ENCODE assay signal across 16 cellular contexts in genomic region chr22:21450320-21450831, GRCh38. TPM values are rescaled to one million over a fixed set of nuclear protein-coding genes. Genes with fewer than 3 reads are reported as not detected.
A peak's percentile ranks its signal among the peaks of the same experiment; 100 is the strongest.
DNase-seq lines count a peak whose midpoint lies in the region; ATAC-seq and TF ChIP-seq lines count a peak whose summit lies in the region.
"Had no signal": no experiment of that assay in that cellular context is flagged by ENCODE, and none has a peak within 500 bp of the region (broad histone marks: within the 10 kb centered on the region; RNA-seq: fewer than 3 reads in every experiment).

No MANE protein-coding gene starts in this region.

- H4K5ac ChIP-seq in IMR-90 (ENCODE audit: low read depth, low read length), result no peak overlapping the region

- in situ Hi-C loops in IMR-90 (cut with MboI; ENCODE audit: low sequenced_read_pairs), result no loop called here

- H3K36me3 ChIP-seq in DND-41 (ENCODE audit: insufficient read depth, low read length), result peaks cover 28% of the 10 kb centered on the region
- peaks cover 22% of the 10 kb centered on the region for H3K36me3 ChIP-seq in IMR-90 (ENCODE audit: control insufficient read depth, insufficient read depth, low read length)
- peaks cover 53 to 55% of the 10 kb centered on the region in 2 experiments for H3K36me3 ChIP-seq in trophoblast cell (ENCODE audit: control insufficient read depth in 1 of 2, insufficient read depth in 2 of 2, low read length in 2 of 2)

- peak; percentile 34 for TF ChIP-seq CTCF in DND-41 (IDR thresholded peaks at IDR 0.05; ENCODE audit: borderline replicate concordance, extremely low read depth, low read length, poor library complexity, severe bottlenecking)
- no peak for TF ChIP-seq CTCF in IMR-90 (conservative IDR thresholded peaks at IDR 0.05; ENCODE audit: low read depth, low read length)

- H3K4ac ChIP-seq in IMR-90 (ENCODE audit: low read depth, low read length) (no peak overlapping the region), trophoblast cell (ENCODE audit: low read depth, low read length) (no peak overlapping the region)

- no peak overlapping the region for H2BK12ac ChIP-seq in trophoblast cell (ENCODE audit: low read length)

- no TSS peak for BruUV-seq in IMR-90 (replicated peaks; lab: Mats Ljungman, UMichigan)

- H3K27me3 ChIP-seq in DND-41 (ENCODE audit: insufficient read depth, low read length, poor library complexity), result no peaks in the 10 kb centered on the region
- H3K27me3 ChIP-seq in IMR-90 (ENCODE audit: control insufficient read depth, insufficient read depth, low read length), result no peaks in the 10 kb centered on the region
- H3K27me3 ChIP-seq in trophoblast cell (ENCODE audit: insufficient read depth, low read length), result no peaks in the 10 kb centered on the region
- H3K27me3 ChIP-seq: body of pancreas had no signal

- H3K9me3 ChIP-seq in DND-41 (ENCODE audit: insufficient read depth, low read length, severe bottlenecking) (no peaks in the 10 kb centered on the region), IMR-90 (ENCODE audit: control insufficient read depth, insufficient read depth, low read length) (no peaks in the 10 kb centered on the region), trophoblast cell (ENCODE audit: insufficient read depth, low read depth, low read length) (peaks cover 3% of the 10 kb centered on the region)
- H3K9me3 ChIP-seq: body of pancreas had no signal

- H3K23ac ChIP-seq in IMR-90 (ENCODE audit: low read depth, low read length) (no peak overlapping the region), trophoblast cell (ENCODE audit: low read length) (no peak overlapping the region)

- H3K4me2 ChIP-seq in DND-41 (ENCODE audit: insufficient read depth, low read length) (no peak overlapping the region), IMR-90 (ENCODE audit: low read depth, low read length) (no peak overlapping the region), trophoblast cell (ENCODE audit: low read length) (no peak overlapping the region)
- H3K4me2 ChIP-seq: PC-9 had no signal

- POLR2A ChIA-PET in IMR-90 (lab: Charles Lee; ENCODE audit: unreplicated experiment), result no interaction called here

- H3K9ac ChIP-seq in DND-41 (ENCODE audit: low read depth, low read length) (no peak overlapping the region), IMR-90 (ENCODE audit: low read depth, low read length) (no peak overlapping the region), trophoblast cell (ENCODE audit: low read length) (no peak overlapping the region)

- H3K79me2 ChIP-seq in DND-41 (ENCODE audit: insufficient read depth, low read length) (no peaks in the 10 kb centered on the region), trophoblast cell (ENCODE audit: control insufficient read depth, insufficient read depth, low read length, poor library complexity) (no peaks in the 10 kb centered on the region)

- H2BK5ac ChIP-seq in IMR-90 (ENCODE audit: low read depth, low read length, poor library complexity, severe bottlenecking) (no peak overlapping the region), trophoblast cell (ENCODE audit: low read depth, low read length, poor library complexity) (no peak overlapping the region)

- H3K18ac ChIP-seq in IMR-90 (ENCODE audit: low read depth, low read length), result no peak overlapping the region
- peak overlapping the region; percentile 37 for H3K18ac ChIP-seq in trophoblast cell (ENCODE audit: low read length)

- H4K12ac ChIP-seq in trophoblast cell (ENCODE audit: low read depth, low read length), result no peak overlapping the region

- no peak overlapping the region for H4K8ac ChIP-seq in IMR-90 (ENCODE audit: low read depth in 2 of 2, low read length in 2 of 2)
- no peak overlapping the region for H4K8ac ChIP-seq in trophoblast cell (ENCODE audit: low read depth, low read length)

- no peak overlapping the region for H3K56ac ChIP-seq in IMR-90 (ENCODE audit: extremely low read depth, insufficient read depth, low read length)

- H2AK5ac ChIP-seq in IMR-90 (ENCODE audit: low read depth, low read length) (no peak overlapping the region), trophoblast cell (ENCODE audit: low read length) (no peak overlapping the region)

- H2BK15ac ChIP-seq in IMR-90 (ENCODE audit: low read depth, low read length), result no peak overlapping the region

- 88% methylated on average over 6 of the region's 19 CpGs; no CpG with 5 or more reads in 1 of the 2 experiments for WGBS in IMR-90 (ENCODE audit: extremely low coverage in 2 of 2, insufficient read length in 1 of 2), 2 experiments
- WGBS in trophoblast cell (ENCODE audit: extremely low coverage, insufficient coverage, insufficient read length), result no CpG with 5 or more reads among the region's 19 CpGs

- peak overlapping the region; percentile 23 for H2AK9ac ChIP-seq in IMR-90 (replicated peaks; ENCODE audit: low read depth, low read length, poor library complexity)

- dilution Hi-C loops in IMR-90 (cut with HindIII; ENCODE audit: low sequenced_read_pairs, unreplicated experiment), result no loop called here

- ATAC-seq in DND-41 (ENCODE audit: insufficient read depth, low read depth) (no peak), IMR-90 (ENCODE audit: low read depth) (no peak), HG03280 (IDR thresholded peaks at IDR 0.05; ENCODE audit: unreplicated experiment) (no peak), HG03159 (IDR thresholded peaks at IDR 0.05; ENCODE audit: unreplicated experiment) (no peak)
- ATAC-seq: body of pancreas; stimulated activated naive B cell treated with anti-CD40 and anti-IgM and Interleukin-4, amounts not matched to agents 10 μg/mL and 1 μg/mL and 100 μg/mL, for 72 hours had no signal

- no peak for TF ChIP-seq POLR2A in IMR-90 (IDR thresholded peaks at IDR 0.05; ENCODE audit: low read depth, low read length)

- no peak overlapping the region for H3K27ac ChIP-seq in DND-41 (ENCODE audit: low read length)
- no peak overlapping the region for H3K27ac ChIP-seq in IMR-90 (ENCODE audit: insufficient read depth, low read length)
- no peak overlapping the region for H3K27ac ChIP-seq in trophoblast cell (ENCODE audit: low read depth, low read length)
- H3K27ac ChIP-seq: body of pancreas, PC-9 had no signal

- H4K91ac ChIP-seq in IMR-90 (ENCODE audit: insufficient read depth, low read depth, low read length) (no peak overlapping the region), trophoblast cell (ENCODE audit: low read depth, low read length) (no peak overlapping the region)

- no peak for DNase-seq in DND-41
- DNase-seq in IMR-90, result no peak
- peak; percentile 25 for DNase-seq in iPS-NIHi7 (ENCODE audit: extremely low spot score)
- DNase-seq in trophoblast cell, result no peak
- DNase-seq in NCI-H1694 (lab: John Stamatoyannopoulos, UW), result no peak
- DNase-seq: activated gamma-delta T cell treated with Interleukin-2 at 50 U/mL for 16 hours; effector CD8-positive, alpha-beta T cell; foreskin melanocyte; NCI-H1092 treated with DMSO at 0.1 percent for 48 hours; NCI-H345; PC-9; stimulated activated CD4-positive, alpha-beta T cell treated with anti-CD3 and anti-CD28 coated beads, Interleukin-4, amount 100 ng/mL, for 4 hours; stimulated activated naive B cell treated with anti-CD40 and anti-IgM and Interleukin-4, amounts not matched to agents 10 μg/mL and 1 μg/mL and 100 μg/mL, for 72 hours had no signal

- no peak overlapping the region for H2BK20ac ChIP-seq in IMR-90 (ENCODE audit: low read depth, low read length)

- TF ChIP-seq RAD21 in IMR-90 (IDR thresholded peaks at IDR 0.05; ENCODE audit: low read length), result no peak

- intact Hi-C loops in IMR-90 (cut with micrococcal nuclease), result no loop called here

- H4K20me1 ChIP-seq in DND-41 (ENCODE audit: insufficient read depth, low read length) (peaks cover 27% of the 10 kb centered on the region), IMR-90 (ENCODE audit: insufficient read depth, low read length) (peaks cover 22% of the 10 kb centered on the region; the same call in 1 of the 2 replicates)

- H3K4me3 ChIP-seq in DND-41 (ENCODE audit: low read depth in 1 of 2, low read length in 2 of 2) (no peak overlapping the region), IMR-90 (ENCODE audit: insufficient read depth, low read depth, low read length) (no peak overlapping the region), trophoblast cell (ENCODE audit: low read depth, low read length) (no peak overlapping the region)
- H3K4me3 ChIP-seq: body of pancreas, PC-9 had no signal

- H2BK120ac ChIP-seq in IMR-90 (ENCODE audit: low read depth, low read length) (no peak overlapping the region), trophoblast cell (ENCODE audit: insufficient read depth, low read length, poor library complexity) (no peak overlapping the region)

- H3K9me1 ChIP-seq in IMR-90 (ENCODE audit: insufficient read depth, low read length), result 0 out of 2 replicates have a peak, but pooled peaks cover 5% of the 10 kb centered on the region

- H3K79me1 ChIP-seq in IMR-90 (ENCODE audit: low read depth in 1 of 2, low read length in 2 of 2) (peaks cover 4 to 14% of the 10 kb centered on the region in 2 experiments; a peak in 3 of 4 replicates), trophoblast cell (ENCODE audit: low read length) (no peaks in the 10 kb centered on the region)

- H3K14ac ChIP-seq in IMR-90 (replicated peaks; ENCODE audit: low read depth, low read length) (no peak overlapping the region), trophoblast cell (ENCODE audit: low read length) (no peak overlapping the region)

- H3K4me1 ChIP-seq in DND-41 (ENCODE audit: insufficient read depth, low read length) (no peaks in the 10 kb centered on the region), IMR-90 (ENCODE audit: control insufficient read depth, insufficient read depth, low read length) (no peaks in the 10 kb centered on the region; the same call in 1 of the 2 replicates), trophoblast cell (ENCODE audit: control insufficient read depth in 1 of 2, insufficient read depth in 2 of 2, low read length in 2 of 2) (no peaks in the 10 kb centered on the region)

- H2AFZ ChIP-seq in DND-41 (ENCODE audit: low read depth, low read length) (no peak overlapping the region), IMR-90 (replicated peaks; ENCODE audit: low read length, poor library complexity) (no peak overlapping the region), trophoblast cell (ENCODE audit: insufficient read depth, low read length, poor library complexity) (no peak overlapping the region)
- H2AFZ ChIP-seq: PC-9 had no signal

- CTCF ChIA-PET in IMR-90 (lab: Yijun Ruan, JAX), result no interaction called here

TF ChIP-seq in IMR-90, 13 proteins besides CTCF, POLR2A, EP300 and RAD21 (continues in another document):
- TF ChIP-seq RCOR1 (IDR thresholded peaks at IDR 0.05; ENCODE audit: insufficient replicate concordance, low read length) (no peak), BHLHE40 (IDR thresholded peaks at IDR 0.05; ENCODE audit: low read depth, low read length) (no peak), MAZ (IDR thresholded peaks at IDR 0.05; ENCODE audit: borderline replicate concordance, low read depth, low read length) (no peak)

RNA-seq across cellular contexts. Expression of gene TMEM191C, which starts 16.8 kb away (rescaled TPM):
- 0.28 and 0.36 TPM in 2 replicates for total RNA-seq in IMR-90 (2012; rRNA removed)
- 0.75 and 1.5 TPM in 2 replicates for polyA plus RNA-seq in IMR-90 (2012; rRNA removed)
- polyA plus RNA-seq in IMR-90 (2012; cell fraction: cytosol; rRNA removed), result 1.3 and 2.7 TPM in 2 replicates
- 5.3 and 16.1 TPM in 2 replicates for polyA plus RNA-seq in IMR-90 (2012; cell fraction: nucleus; rRNA removed; ENCODE audit: low replicate concordance)
- polyA plus RNA-seq in trophoblast cell (2013), result 7.7 and 8.4 TPM in 2 replicates

RNA-seq across cellular contexts. Expression of gene HIC2, which starts 33.2 kb away (rescaled TPM):
- 1.4 and 1.9 TPM in 2 replicates for total RNA-seq in IMR-90 (2012; rRNA removed)
- polyA plus RNA-seq in IMR-90 (2012; rRNA removed), result 2.1 and 2.4 TPM in 2 replicates
- 0.62 and 1.5 TPM in 2 replicates for polyA plus RNA-seq in IMR-90 (2012; cell fraction: cytosol; rRNA removed)
- 7.5 and 12.3 TPM in 2 replicates for polyA plus RNA-seq in IMR-90 (2012; cell fraction: nucleus; rRNA removed; ENCODE audit: low replicate concordance)
- polyA plus RNA-seq in trophoblast cell (2013), result 61.7 and 66.5 TPM in 2 replicates
